ENCODE assay signal across 23 cellular contexts in genomic region chr15:40510201-40510600, GRCh38. TPM values are rescaled to one million over a fixed set of nuclear protein-coding genes. Genes with fewer than 3 reads are reported as not detected.
DNase-seq lines count a peak whose midpoint lies in the region; ATAC-seq lines count a peak whose summit lies in the region.
"Had no signal": no experiment of that assay in that cellular context is flagged by ENCODE, and none has a peak within 500 bp of the region (broad histone marks: within the 10 kb centered on the region; RNA-seq: fewer than 3 reads in every experiment).

No MANE protein-coding gene starts in this region.

- H3K4me1 Mint-ChIP-seq in activated naive CD8-positive, alpha-beta T cell (ENCODE audit: low read depth), result peaks cover 26% of the 10 kb centered on the region
- peaks cover 19% of the 10 kb centered on the region for H3K4me1 Mint-ChIP-seq in activated naive CD8-positive, alpha-beta T cell treated with anti-CD3 and anti-CD28 coated beads for 36 hours
- peaks cover 31 to 40% (median 32%) of the 10 kb centered on the region in 3 donors for H3K4me1 Mint-ChIP-seq in naive B cell

- no peaks in the 10 kb centered on the region for H3K9me3 Mint-ChIP-seq in activated naive CD8-positive, alpha-beta T cell (ENCODE audit: low read depth)
- H3K9me3 Mint-ChIP-seq in activated naive CD8-positive, alpha-beta T cell treated with anti-CD3 and anti-CD28 coated beads for 36 hours, result no peaks in the 10 kb centered on the region
- H3K9me3 Mint-ChIP-seq in naive B cell, result no peaks in the 10 kb centered on the region
- H3K9me3 Mint-ChIP-seq: activated naive CD4-positive, alpha-beta T cell treated with anti-CD3 and anti-CD28 coated beads for 36 hours; activated T-cell treated with anti-CD3 and anti-CD28 coated beads, Interleukin-2, amount 50 U/mL, for 24 hours; H9 had no signal

- H3K27ac Mint-ChIP-seq in activated naive CD8-positive, alpha-beta T cell, result no peak overlapping the region
- H3K27ac Mint-ChIP-seq in activated naive CD8-positive, alpha-beta T cell treated with anti-CD3 and anti-CD28 coated beads for 36 hours, result no peak overlapping the region
- H3K27ac Mint-ChIP-seq in naive B cell, result peak overlapping the region in 4 of 6 donors; percentile 67 to 95 (median 82)
- H3K27ac Mint-ChIP-seq: activated naive CD4-positive, alpha-beta T cell treated with anti-CD3 and anti-CD28 coated beads for 36 hours; activated T-cell treated with anti-CD3 and anti-CD28 coated beads, Interleukin-2, amount 50 U/mL, for 24 hours; H9 had no signal

- H3K27me3 Mint-ChIP-seq in activated naive CD8-positive, alpha-beta T cell, result peaks cover 40% of the 10 kb centered on the region
- H3K27me3 Mint-ChIP-seq in activated naive CD8-positive, alpha-beta T cell treated with anti-CD3 and anti-CD28 coated beads for 36 hours, result peaks cover 84% of the 10 kb centered on the region
- peaks cover 19 to 25% (median 24%) of the 10 kb centered on the region in 3 donors for H3K27me3 Mint-ChIP-seq in naive B cell

- no peaks in the 10 kb centered on the region for H3K36me3 Mint-ChIP-seq in activated naive CD8-positive, alpha-beta T cell
- no peaks in the 10 kb centered on the region for H3K36me3 Mint-ChIP-seq in activated naive CD8-positive, alpha-beta T cell treated with anti-CD3 and anti-CD28 coated beads for 36 hours
- no peaks in the 10 kb centered on the region for H3K36me3 Mint-ChIP-seq in naive B cell
- H3K36me3 Mint-ChIP-seq: immature natural killer cell had no signal

- peak overlapping the region; percentile 83 for H3K4me3 Mint-ChIP-seq in activated naive CD8-positive, alpha-beta T cell
- H3K4me3 Mint-ChIP-seq in activated naive CD8-positive, alpha-beta T cell treated with anti-CD3 and anti-CD28 coated beads for 36 hours, result no peak overlapping the region
- H3K4me3 Mint-ChIP-seq in naive B cell, result peak overlapping the region in 7 of 8 donors; percentile 73 to 97 (median 94)
- H3K4me3 Mint-ChIP-seq: activated naive CD4-positive, alpha-beta T cell treated with anti-CD3 and anti-CD28 coated beads for 36 hours; activated T-cell treated with anti-CD3 and anti-CD28 coated beads, Interleukin-2, amount 50 U/mL, for 24 hours had no signal

- ATAC-seq in naive B cell (ENCODE audit: low read depth in 2 of 2) (no peak), HG03565 (IDR thresholded peaks at IDR 0.05; ENCODE audit: unreplicated experiment) (no peak), HG02981 (IDR thresholded peaks at IDR 0.05; ENCODE audit: unreplicated experiment) (no peak)
- ATAC-seq: Right ventricle myocardium inferior had no signal

- DNase-seq in activated naive CD8-positive, alpha-beta T cell treated with anti-CD3 and anti-CD28 coated beads for 36 hours, result no peak
- DNase-seq in amniotic epithelial cell (ENCODE audit: low read depth) (peak; percentile 21), naive B cell (no peak), NCI-H226 (no peak)
- DNase-seq: activated CD4-positive, alpha-beta T cell treated with anti-CD3 and anti-CD28 coated beads for 4 hours; activated CD8-positive, alpha-beta memory T cell treated with anti-CD3 and anti-CD28 coated beads for 24 hours; activated naive CD4-positive, alpha-beta T cell treated with anti-CD3 and anti-CD28 coated beads for 36 hours; activated T-cell treated with anti-CD3 and anti-CD28 coated beads, Interleukin-2, amount 50 U/mL, for 24 hours; H9; immature natural killer cell; left cardiac atrium; NCI-H1436 treated with DMSO at 0.1 percent for 48 hours; NCI-H2081 treated with DMSO at 0.1 percent for 48 hours; NCI-H2227 treated with DMSO at 0.1 percent for 48 hours; NCI-H526 treated with DMSO at 0.1 percent for 48 hours; PC-9; SK-N-SH; stimulated activated CD8-positive, alpha-beta memory T cell treated with anti-CD3 and anti-CD28 coated beads, Interleukin-4, amount 100 ng/mL, for 48 hours; thyroid gland had no signal

RNA-seq across cellular contexts. Expression of gene CHST14, which starts 39.4 kb away (rescaled TPM):
- 1 to 10 TPM; 5.7 to 7.1 TPM for total RNA-seq in activated naive CD8-positive, alpha-beta T cell treated with anti-CD3 and anti-CD28 coated beads for 36 hours
- polyA plus RNA-seq in naive B cell (ENCODE audit: low read depth in 6 of 6), result 1 to 10 TPM; 1.4 to 3.2 (median 2.2) TPM

RNA-seq across cellular contexts. Expression of gene CCDC32, which starts 54.6 kb away (rescaled TPM):
- 10 to 100 TPM; 21.3 to 27.3 TPM for total RNA-seq in activated naive CD8-positive, alpha-beta T cell treated with anti-CD3 and anti-CD28 coated beads for 36 hours
- 100 to 1,000 TPM; 199 to 261 (median 219) TPM for polyA plus RNA-seq in naive B cell (ENCODE audit: low read depth in 6 of 6)

RNA-seq across cellular contexts. Expression of gene RPUSD2, which starts 58.9 kb away (rescaled TPM):
- total RNA-seq in activated naive CD8-positive, alpha-beta T cell treated with anti-CD3 and anti-CD28 coated beads for 36 hours, result 10 to 100 TPM; 22.9 to 26.1 TPM
- polyA plus RNA-seq in naive B cell (ENCODE audit: low read depth in 6 of 6), result 10 to 100 TPM; 18.0 to 29.3 (median 25.6) TPM

Comparison
In these comparisons a context has a peak if more than half of its experiments do, and no peak if none do; other contexts are left out.
1. H3K27ac Mint-ChIP-seq: peak in naive B cell (4 of 6); none in activated naive CD8-positive, alpha-beta T cell (single experiment) and activated naive CD8-positive, alpha-beta T cell treated with anti-CD3 and anti-CD28 coated beads for 36 hours (single experiment).